ENCODE assay signal across 20 cellular contexts in genomic region chr1:180458807-180459206, GRCh38. TPM values are rescaled to one million over a fixed set of nuclear protein-coding genes. Genes with fewer than 3 reads are reported as not detected.
DNase-seq lines count a peak whose midpoint lies in the region; ATAC-seq, FAIRE-seq and TF ChIP-seq lines count a peak whose summit lies in the region.
"Had no signal": no experiment of that assay in that cellular context is flagged by ENCODE, and none has a peak within 500 bp of the region (broad histone marks: within the 10 kb centered on the region; RNA-seq: fewer than 3 reads in every experiment).

No MANE protein-coding gene starts in this region.

- ATAC-seq in K562, result no peak

- no peak overlapping the region for H3K9ac ChIP-seq in K562 (ENCODE audit: insufficient read depth in 1 of 2, low read depth in 2 of 2, low read length in 2 of 2)
- H3K9ac ChIP-seq: GM23248 had no signal

- H3K79me2 ChIP-seq in K562 (ENCODE audit: control insufficient read depth, insufficient read depth, low read length), result peaks cover 58% of the 10 kb centered on the region

- intact Hi-C loops in K562 (cut with micrococcal nuclease), result no loop called here

- WGBS in K562 (ENCODE audit: insufficient coverage, low coverage, missing lambda C conversion rate), result 96% methylated on average over 2 of the region's 2 CpGs

- no peaks in the 10 kb centered on the region; a peak in 1 of 5 replicates for H3K4me1 ChIP-seq in K562 (replicated peaks in 1 of 2; ENCODE audit: control insufficient read depth in 2 of 2, insufficient read depth in 2 of 2, low read length in 2 of 2)
- no peaks in the 10 kb centered on the region for H3K4me1 ChIP-seq in effector memory CD4-positive, alpha-beta T cell (ENCODE audit: control insufficient read depth, insufficient read depth, low read length, poor library complexity, severe bottlenecking)
- H3K4me1 ChIP-seq in Peyer's patch, result no peaks in the 10 kb centered on the region
- H3K4me1 ChIP-seq: BE2C, Caco-2, HAP-1 had no signal

- no peak overlapping the region for H2AFZ ChIP-seq in K562 (ENCODE audit: low read depth, low read length)
- H2AFZ ChIP-seq: GM23248 had no signal

- POLR2A ChIA-PET in K562 (lab: Yijun Ruan, JAX), result no interaction called here

- H3K4me2 ChIP-seq in K562 (ENCODE audit: insufficient read depth, low read length), result no peak overlapping the region

- peak; percentile 10 for DNase-seq in LNCaP clone FGC (ENCODE audit: low read depth)
- DNase-seq in K562 (ENCODE audit: extremely low read depth in 1 of 4, low spot score in 3 of 4), result no peak
- DNase-seq in effector memory CD4-positive, alpha-beta T cell, result no peak
- DNase-seq in Peyer's patch, result no peak
- DNase-seq in cerebellar nuclear complex (lab: John Stamatoyannopoulos, UW), result no peak
- no peak for DNase-seq in HT-29 (ENCODE audit: low spot score)
- DNase-seq: ACHN; BE2C; C1 segment of cervical spinal cord; Caco-2; CD4-positive, CD25-positive, alpha-beta regulatory T cell; CD8-positive, alpha-beta memory T cell; GDM1; GM23248 had no signal

- in situ Hi-C loops in K562 (cut with MboI), result no loop called here

- CTCF ChIA-PET in K562 (lab: Yijun Ruan, JAX; ENCODE audit: low intra/inter-chr PET ratio), result no interaction called here

- H3K36me3 ChIP-seq in K562 (ENCODE audit: control insufficient read depth, insufficient read depth, low read length) (no peaks in the 10 kb centered on the region), Peyer's patch (no peaks in the 10 kb centered on the region)
- no peaks in the 10 kb centered on the region for H3K36me3 ChIP-seq in effector memory CD4-positive, alpha-beta T cell (ENCODE audit: control insufficient read depth, insufficient read depth, low read length)
- H3K36me3 ChIP-seq: BE2C, HAP-1 had no signal

- FAIRE-seq in K562 (lab: Jason Lieb, UNC) (no peak), islet of Langerhans (lab: Jason Lieb, UNC) (peak; percentile 17)
- FAIRE-seq: GM12892, GM18507, HTR-8/SVneo had no signal

- H3K27ac ChIP-seq in K562 (ENCODE audit: extremely low read depth, low read depth, low read length), result no peak overlapping the region
- H3K27ac ChIP-seq in effector memory CD4-positive, alpha-beta T cell (ENCODE audit: insufficient read depth, low read length, poor library complexity, severe bottlenecking), result no peak overlapping the region
- H3K27ac ChIP-seq in Peyer's patch, result no peak overlapping the region
- H3K27ac ChIP-seq: GM23248, HL-60 had no signal

- no TSS peak for BruUV-seq in K562 (replicated peaks; lab: Mats Ljungman, UMichigan)

- H3K4me3 ChIP-seq in LNCaP clone FGC (ENCODE audit: low read depth, low read length), result no peak overlapping the region
- H3K4me3 ChIP-seq in K562, result no peak overlapping the region
- H3K4me3 ChIP-seq in effector memory CD4-positive, alpha-beta T cell (ENCODE audit: insufficient read depth, low read depth, low read length, poor library complexity, severe bottlenecking), result no peak overlapping the region
- no peak overlapping the region for H3K4me3 ChIP-seq in Peyer's patch
- H3K4me3 ChIP-seq: GM23248, HAP-1 had no signal

- no peak for TF ChIP-seq EP300 in K562 (IDR thresholded peaks at IDR 0.05; ENCODE audit: low read length)

- H3K9me1 ChIP-seq in K562 (ENCODE audit: control insufficient read depth, insufficient read depth, low read length), result no peaks in the 10 kb centered on the region

- H3K9me3 ChIP-seq in K562 (replicated peaks; ENCODE audit: control insufficient read depth, insufficient read depth, low read depth, low read length), result no peaks in the 10 kb centered on the region
- H3K9me3 ChIP-seq in effector memory CD4-positive, alpha-beta T cell (ENCODE audit: control insufficient read depth, low read length), result no peaks in the 10 kb centered on the region
- peaks cover 0 to 11% (median 0%) of the 10 kb centered on the region in 4 donors for H3K9me3 ChIP-seq in Peyer's patch
- H3K9me3 ChIP-seq: BE2C had no signal

- TF ChIP-seq CTCF in LNCaP clone FGC (IDR thresholded peaks at IDR 0.05; ENCODE audit: control insufficient read depth, extremely low read depth, insufficient read depth) (no peak), K562 (IDR thresholded peaks at IDR 0.05 in 2 of 3, conservative IDR thresholded peaks at IDR 0.05 in 1 of 3; ENCODE audit: insufficient read depth in 2 of 3, low read depth in 1 of 3, low read length in 3 of 3) (no peak), Peyer's patch (IDR thresholded peaks at IDR 0.05) (no peak)

- H3K27me3 ChIP-seq in K562 (ENCODE audit: control insufficient read depth in 2 of 2, insufficient read depth in 2 of 2, low read length in 2 of 2) (no peaks in the 10 kb centered on the region), Peyer's patch (no peaks in the 10 kb centered on the region)
- no peaks in the 10 kb centered on the region for H3K27me3 ChIP-seq in effector memory CD4-positive, alpha-beta T cell (replicated peaks; ENCODE audit: control insufficient read depth, insufficient read depth, low read length, poor library complexity, severe bottlenecking)
- H3K27me3 ChIP-seq: BE2C had no signal

- H4K20me1 ChIP-seq in K562 (replicated peaks; ENCODE audit: control insufficient read depth, insufficient read depth, low read length), result no peaks in the 10 kb centered on the region

- no peak for TF ChIP-seq POLR2A in K562 (conservative IDR thresholded peaks at IDR 0.05)
- no peak for TF ChIP-seq POLR2A in Peyer's patch (IDR thresholded peaks at IDR 0.05)

- TF ChIP-seq RAD21 in K562 (CRISPR knock-in tag; conservative IDR thresholded peaks at IDR 0.05 in 1 of 2, IDR thresholded peaks at IDR 0.05 in 1 of 2), result no peak

TF ChIP-seq in K562, 482 proteins besides CTCF, POLR2A, EP300 and RAD21:
- peak in 1 of 2 experiments; percentile 83; a peak in 1 of 4 replicates for TF ChIP-seq MCM7 (IDR thresholded peaks at IDR 0.05)
- TF ChIP-seq DACH1 (IDR thresholded peaks at IDR 0.05; ENCODE audit: partially characterized antibody), result peak; percentile 96
- 0 out of 2 replicates have a peak, but pooled peaks have one; percentile 11 for TF ChIP-seq SAFB (IDR thresholded peaks at IDR 0.05; ENCODE audit: borderline replicate concordance, low read depth, low read length)
- TF ChIP-seq ZNF239 (CRISPR knock-in tag; IDR thresholded peaks at IDR 0.05), result no peak
TF ChIP-seq in K562: peak in this region for 3.

RNA-seq across cellular contexts. Expression of gene ACBD6, which starts 43.6 kb away (rescaled TPM):
- total RNA-seq in K562 (2011; cell fraction: chromatin; rRNA removed; ENCODE audit: low replicate concordance), result 131 and 137 TPM in 2 replicates
- 44.4 and 57.6 TPM in 2 replicates for total RNA-seq in K562 (2011; cell fraction: nucleolus; rRNA removed)
- total RNA-seq in K562 (2011; cell fraction: nucleoplasm; rRNA removed), result 97.7 and 139 TPM in 2 replicates
- total RNA-seq in K562 (2014; rRNA removed) (96.7 and 100 TPM in 2 replicates), K562 (2014; rRNA removed; fragmentation: Illumina TruSeq; extraction: Trizol) (90.0 and 94.3 TPM in 2 replicates), K562 (2015; rRNA removed; fragmentation: Illumina TruSeq; extraction: Trizol) (107 and 109 TPM in 2 replicates), K562 (2021) (67.7 and 69.8 TPM in 2 replicates), Peyer's patch (10 to 100 TPM; 32.2 to 56.1 (median 32.7) TPM)
- polyA plus RNA-seq in K562 (2011; rRNA removed) (74.2 and 77.7 TPM in 2 replicates), K562 (2014; fragmentation: Illumina TruSeq; extraction: Trizol) (61.9 and 70.4 TPM in 2 replicates), K562 (2014; fragmentation: Nextera tagmentation; extraction: Ambion mirVana) (10 to 100 TPM; 16.9 to 27.1 TPM), K562 (2014; rRNA removed) (83.4 and 85.7 TPM in 2 replicates)
- polyA plus RNA-seq in K562 (2011; cell fraction: cytosol; rRNA removed), result 57.4 and 72.2 TPM in 2 replicates
- polyA plus RNA-seq in K562 (2011; cell fraction: nucleus; rRNA removed), result 122 and 155 TPM in 2 replicates
- 96.5 and 113 TPM in 2 replicates for polyA plus RNA-seq in K562 (2012)
- 135 and 141 TPM in 2 replicates for polyA minus RNA-seq in K562 (2011; rRNA and poly(A)+ RNA removed)
- polyA minus RNA-seq in K562 (2011; cell fraction: cytosol; rRNA and poly(A)+ RNA removed), result 44.7 and 45.5 TPM in 2 replicates
- polyA minus RNA-seq in K562 (2011; cell fraction: nucleus; rRNA and poly(A)+ RNA removed), result 45.8 and 86.9 TPM in 2 replicates
- 58.4 and 63.8 TPM in 2 replicates for total RNA-seq in HT-29 (2014; rRNA removed; shearing (Covaris generic))
